Comparison of ENCODE assay signal across 1 cellular context in the genomic region with DNA sequence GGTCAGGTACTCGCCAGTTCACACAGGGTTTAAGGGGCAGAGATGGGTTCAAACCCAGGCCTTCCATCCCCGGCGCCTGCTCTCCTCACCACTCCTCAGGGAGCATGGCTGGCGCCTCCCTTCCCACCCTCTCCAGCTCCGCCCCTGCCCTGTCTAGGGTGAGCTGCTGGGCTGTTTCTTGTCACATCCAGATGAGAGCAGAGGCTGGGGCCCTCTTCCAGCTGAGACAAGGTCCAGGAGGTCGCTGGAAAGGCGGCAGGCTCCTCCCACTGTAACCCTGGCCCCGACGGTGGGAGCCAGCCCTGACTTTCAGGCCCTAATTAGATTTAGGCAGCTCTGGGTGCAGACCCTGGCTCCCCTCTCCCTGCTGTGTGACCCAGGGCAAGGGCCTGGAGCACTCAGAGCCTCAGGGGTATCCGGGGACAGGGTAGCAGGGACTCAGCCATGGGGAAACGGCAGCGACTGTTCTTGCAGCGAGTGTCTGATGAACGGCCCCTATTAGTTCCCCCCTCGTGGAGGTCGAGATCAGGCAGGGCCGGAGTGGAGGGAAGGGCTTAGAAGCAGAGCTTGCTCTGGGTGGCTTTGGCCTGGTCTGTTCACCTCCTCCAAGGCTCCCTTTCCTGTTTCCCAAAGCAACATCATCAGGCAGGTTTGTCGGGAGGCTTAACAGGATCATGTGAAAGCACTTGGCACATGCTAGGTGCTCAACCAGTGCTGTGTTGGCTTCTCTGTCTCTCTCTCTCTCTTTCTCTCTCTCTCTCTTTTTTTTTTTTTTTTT.
A peak's percentile ranks its signal among the peaks of the same experiment; 100 is the strongest.
TF ChIP-seq lines count a peak whose summit lies in the region.

No MANE protein-coding gene starts in this region.

TF ChIP-seq in HepG2, 621 proteins besides CTCF, POLR2A, EP300 and RAD21 (continued from another document and continues in another):
- TF ChIP-seq ZNF678 (CRISPR knock-in tag; IDR thresholded peaks at IDR 0.05) (no peak), FOXO1 (CRISPR knock-in tag; IDR thresholded peaks at IDR 0.05) (peak; percentile 48; the same call in 1 of the 2 replicates), SMAD1 (CRISPR knock-in tag; IDR thresholded peaks at IDR 0.05; ENCODE audit: borderline replicate concordance, low read depth) (peak; percentile 90; the same call in 1 of the 2 replicates), DMAP1 (CRISPR knock-in tag; IDR thresholded peaks at IDR 0.05) (no peak), POLR2G (IDR thresholded peaks at IDR 0.05; ENCODE audit: low read depth, low read length) (no peak), RCOR2 (CRISPR knock-in tag; IDR thresholded peaks at IDR 0.05) (no peak), ZFP36 (IDR thresholded peaks at IDR 0.05; ENCODE audit: borderline replicate concordance, low read depth, low read length, partially characterized antibody) (no peak), MIER2 (CRISPR knock-in tag; IDR thresholded peaks at IDR 0.05) (no peak), ZNF282 (IDR thresholded peaks at IDR 0.05; ENCODE audit: partially characterized antibody) (no peak), NFKB2 (CRISPR knock-in tag; IDR thresholded peaks at IDR 0.05; ENCODE audit: borderline replicate concordance) (peak; percentile 66; the same call in 1 of the 2 replicates), HDAC2 (CRISPR knock-in tag; IDR thresholded peaks at IDR 0.05) (peak; percentile 65; the same call in 1 of the 2 replicates), BRD4 (CRISPR knock-in tag; IDR thresholded peaks at IDR 0.05) (0 out of 2 replicates have a peak, but pooled peaks have one; percentile 59), HDAC1 (CRISPR knock-in tag; IDR thresholded peaks at IDR 0.05) (0 out of 2 replicates have a peak, but pooled peaks have one; percentile 55), HNRNPLL (IDR thresholded peaks at IDR 0.05; ENCODE audit: low read depth, low read length, poor library complexity, severe bottlenecking) (peak; percentile 51), ZMYM2 (CRISPR knock-in tag; IDR thresholded peaks at IDR 0.05) (peak; percentile 71; the same call in 1 of the 2 replicates), CHCHD3 (CRISPR knock-in tag; IDR thresholded peaks at IDR 0.05) (no peak), BRCA1 (CRISPR knock-in tag; IDR thresholded peaks at IDR 0.05) (no peak), ZNF460 (CRISPR knock-in tag; IDR thresholded peaks at IDR 0.05; ENCODE audit: borderline replicate concordance) (no peak), SATB2 (CRISPR knock-in tag; IDR thresholded peaks at IDR 0.05) (no peak), ZFP41 (CRISPR knock-in tag; IDR thresholded peaks at IDR 0.05; ENCODE audit: borderline replicate concordance) (no peak), ATRX (CRISPR knock-in tag; IDR thresholded peaks at IDR 0.05; ENCODE audit: borderline replicate concordance) (no peak), CEBPB (IDR thresholded peaks at IDR 0.05; ENCODE audit: borderline replicate concordance, low read depth, low read length) (no peak), REL (CRISPR knock-in tag; conservative IDR thresholded peaks at IDR 0.05) (no peak), EED (CRISPR knock-in tag; IDR thresholded peaks at IDR 0.05) (no peak), TBX2 (CRISPR knock-in tag; IDR thresholded peaks at IDR 0.05; ENCODE audit: borderline replicate concordance) (peak; percentile 74; the same call in 1 of the 2 replicates), ATF1 (CRISPR knock-in tag; IDR thresholded peaks at IDR 0.05) (no peak), PHF8 (CRISPR knock-in tag; IDR thresholded peaks at IDR 0.05) (no peak; the same call in 1 of the 2 replicates), TMF1 (CRISPR knock-in tag; IDR thresholded peaks at IDR 0.05; ENCODE audit: low read depth) (no peak), ARHGAP35 (CRISPR knock-in tag; IDR thresholded peaks at IDR 0.05; ENCODE audit: borderline replicate concordance) (peak; percentile 44; the same call in 1 of the 2 replicates), SALL1 (CRISPR knock-in tag; IDR thresholded peaks at IDR 0.05) (peak; percentile 67), HHEX (CRISPR knock-in tag; IDR thresholded peaks at IDR 0.05) (no peak), PPARG (CRISPR knock-in tag; conservative IDR thresholded peaks at IDR 0.05) (0 out of 2 replicates have a peak, but pooled peaks have one; percentile 27), ZNF644 (CRISPR knock-in tag; IDR thresholded peaks at IDR 0.05; ENCODE audit: low read depth) (no peak), TEAD3 (CRISPR knock-in tag; optimal IDR thresholded peaks at IDR 0.05; ENCODE audit: borderline replicate concordance) (peak; percentile 33), ZFX (CRISPR knock-in tag; IDR thresholded peaks at IDR 0.05; ENCODE audit: low read depth) (peak; percentile 65), ZNF747 (CRISPR knock-in tag; IDR thresholded peaks at IDR 0.05; ENCODE audit: borderline replicate concordance) (no peak), RFX3 (CRISPR knock-in tag; IDR thresholded peaks at IDR 0.05) (no peak), ZSCAN25 (CRISPR knock-in tag; IDR thresholded peaks at IDR 0.05) (peak; percentile 91), ZNF567 (CRISPR knock-in tag; IDR thresholded peaks at IDR 0.05; ENCODE audit: borderline replicate concordance) (0 out of 2 replicates have a peak, but pooled peaks have one; percentile 34)
- TF ChIP-seq, protein P1, sequence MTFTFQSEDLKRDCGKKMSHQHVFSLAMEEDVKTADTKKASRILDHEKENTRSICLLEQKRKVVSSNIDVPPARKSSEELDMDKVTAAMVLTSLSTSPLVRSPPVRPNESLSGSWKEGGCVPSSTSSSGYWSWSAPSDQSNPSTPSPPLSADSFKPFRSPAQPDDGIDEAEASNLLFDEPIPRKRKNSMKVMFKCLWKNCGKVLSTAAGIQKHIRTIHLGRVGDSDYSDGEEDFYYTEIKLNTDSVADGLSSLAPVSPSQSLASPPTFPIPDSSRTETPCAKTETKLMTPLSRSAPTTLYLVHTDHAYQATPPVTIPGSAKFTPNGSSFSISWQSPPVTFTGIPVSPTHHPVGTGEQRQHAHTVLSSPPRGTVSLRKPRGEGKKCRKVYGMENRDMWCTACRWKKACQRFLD (CRISPR knock-in tag; IDR thresholded peaks at IDR 0.05; ENCODE audit: borderline replicate concordance), result no peak
- TF ChIP-seq, protein P2, sequence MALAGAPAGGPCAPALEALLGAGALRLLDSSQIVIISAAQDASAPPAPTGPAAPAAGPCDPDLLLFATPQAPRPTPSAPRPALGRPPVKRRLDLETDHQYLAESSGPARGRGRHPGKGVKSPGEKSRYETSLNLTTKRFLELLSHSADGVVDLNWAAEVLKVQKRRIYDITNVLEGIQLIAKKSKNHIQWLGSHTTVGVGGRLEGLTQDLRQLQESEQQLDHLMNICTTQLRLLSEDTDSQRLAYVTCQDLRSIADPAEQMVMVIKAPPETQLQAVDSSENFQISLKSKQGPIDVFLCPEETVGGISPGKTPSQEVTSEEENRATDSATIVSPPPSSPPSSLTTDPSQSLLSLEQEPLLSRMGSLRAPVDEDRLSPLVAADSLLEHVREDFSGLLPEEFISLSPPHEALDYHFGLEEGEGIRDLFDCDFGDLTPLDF (CRISPR knock-in tag; IDR thresholded peaks at IDR 0.05), result no peak
- TF ChIP-seq, protein P3, sequence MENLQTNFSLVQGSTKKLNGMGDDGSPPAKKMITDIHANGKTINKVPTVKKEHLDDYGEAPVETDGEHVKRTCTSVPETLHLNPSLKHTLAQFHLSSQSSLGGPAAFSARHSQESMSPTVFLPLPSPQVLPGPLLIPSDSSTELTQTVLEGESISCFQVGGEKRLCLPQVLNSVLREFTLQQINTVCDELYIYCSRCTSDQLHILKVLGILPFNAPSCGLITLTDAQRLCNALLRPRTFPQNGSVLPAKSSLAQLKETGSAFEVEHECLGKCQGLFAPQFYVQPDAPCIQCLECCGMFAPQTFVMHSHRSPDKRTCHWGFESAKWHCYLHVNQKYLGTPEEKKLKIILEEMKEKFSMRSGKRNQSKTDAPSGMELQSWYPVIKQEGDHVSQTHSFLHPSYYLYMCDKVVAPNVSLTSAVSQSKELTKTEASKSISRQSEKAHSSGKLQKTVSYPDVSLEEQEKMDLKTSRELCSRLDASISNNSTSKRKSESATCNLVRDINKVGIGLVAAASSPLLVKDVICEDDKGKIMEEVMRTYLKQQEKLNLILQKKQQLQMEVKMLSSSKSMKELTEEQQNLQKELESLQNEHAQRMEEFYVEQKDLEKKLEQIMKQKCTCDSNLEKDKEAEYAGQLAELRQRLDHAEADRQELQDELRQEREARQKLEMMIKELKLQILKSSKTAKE (CRISPR knock-in tag; IDR thresholded peaks at IDR 0.05; ENCODE audit: borderline replicate concordance), result no peak
- TF ChIP-seq, protein P4, sequence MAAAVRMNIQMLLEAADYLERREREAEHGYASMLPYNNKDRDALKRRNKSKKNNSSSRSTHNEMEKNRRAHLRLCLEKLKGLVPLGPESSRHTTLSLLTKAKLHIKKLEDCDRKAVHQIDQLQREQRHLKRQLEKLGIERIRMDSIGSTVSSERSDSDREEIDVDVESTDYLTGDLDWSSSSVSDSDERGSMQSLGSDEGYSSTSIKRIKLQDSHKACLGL (CRISPR knock-in tag; IDR thresholded peaks at IDR 0.05), result peak; percentile 74
- TF ChIP-seq, protein P5, sequence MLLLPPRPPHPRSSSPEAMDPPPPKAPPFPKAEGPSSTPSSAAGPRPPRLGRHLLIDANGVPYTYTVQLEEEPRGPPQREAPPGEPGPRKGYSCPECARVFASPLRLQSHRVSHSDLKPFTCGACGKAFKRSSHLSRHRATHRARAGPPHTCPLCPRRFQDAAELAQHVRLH (CRISPR knock-in tag; IDR thresholded peaks at IDR 0.05; ENCODE audit: borderline replicate concordance, low read depth), result peak; percentile 63; the same call in 1 of the 2 replicates
- TF ChIP-seq, protein P6, sequence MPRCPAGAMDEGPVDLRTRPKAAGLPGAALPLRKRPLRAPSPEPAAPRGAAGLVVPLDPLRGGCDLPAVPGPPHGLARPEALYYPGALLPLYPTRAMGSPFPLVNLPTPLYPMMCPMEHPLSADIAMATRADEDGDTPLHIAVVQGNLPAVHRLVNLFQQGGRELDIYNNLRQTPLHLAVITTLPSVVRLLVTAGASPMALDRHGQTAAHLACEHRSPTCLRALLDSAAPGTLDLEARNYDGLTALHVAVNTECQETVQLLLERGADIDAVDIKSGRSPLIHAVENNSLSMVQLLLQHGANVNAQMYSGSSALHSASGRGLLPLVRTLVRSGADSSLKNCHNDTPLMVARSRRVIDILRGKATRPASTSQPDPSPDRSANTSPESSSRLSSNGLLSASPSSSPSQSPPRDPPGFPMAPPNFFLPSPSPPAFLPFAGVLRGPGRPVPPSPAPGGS (CRISPR knock-in tag; IDR thresholded peaks at IDR 0.05), result 0 out of 2 replicates have a peak, but pooled peaks have one; percentile 29
- TF ChIP-seq, protein P7, sequence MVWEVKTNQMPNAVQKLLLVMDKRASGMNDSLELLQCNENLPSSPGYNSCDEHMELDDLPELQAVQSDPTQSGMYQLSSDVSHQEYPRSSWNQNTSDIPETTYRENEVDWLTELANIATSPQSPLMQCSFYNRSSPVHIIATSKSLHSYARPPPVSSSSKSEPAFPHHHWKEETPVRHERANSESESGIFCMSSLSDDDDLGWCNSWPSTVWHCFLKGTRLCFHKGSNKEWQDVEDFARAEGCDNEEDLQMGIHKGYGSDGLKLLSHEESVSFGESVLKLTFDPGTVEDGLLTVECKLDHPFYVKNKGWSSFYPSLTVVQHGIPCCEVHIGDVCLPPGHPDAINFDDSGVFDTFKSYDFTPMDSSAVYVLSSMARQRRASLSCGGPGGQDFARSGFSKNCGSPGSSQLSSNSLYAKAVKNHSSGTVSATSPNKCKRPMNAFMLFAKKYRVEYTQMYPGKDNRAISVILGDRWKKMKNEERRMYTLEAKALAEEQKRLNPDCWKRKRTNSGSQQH (CRISPR knock-in tag; IDR thresholded peaks at IDR 0.05; ENCODE audit: low read depth), result no peak
- TF ChIP-seq, protein P8, sequence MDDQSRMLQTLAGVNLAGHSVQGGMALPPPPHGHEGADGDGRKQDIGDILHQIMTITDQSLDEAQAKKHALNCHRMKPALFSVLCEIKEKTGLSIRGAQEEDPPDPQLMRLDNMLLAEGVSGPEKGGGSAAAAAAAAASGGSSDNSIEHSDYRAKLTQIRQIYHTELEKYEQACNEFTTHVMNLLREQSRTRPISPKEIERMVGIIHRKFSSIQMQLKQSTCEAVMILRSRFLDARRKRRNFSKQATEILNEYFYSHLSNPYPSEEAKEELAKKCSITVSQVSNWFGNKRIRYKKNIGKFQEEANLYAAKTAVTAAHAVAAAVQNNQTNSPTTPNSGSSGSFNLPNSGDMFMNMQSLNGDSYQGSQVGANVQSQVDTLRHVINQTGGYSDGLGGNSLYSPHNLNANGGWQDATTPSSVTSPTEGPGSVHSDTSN (CRISPR knock-in tag; IDR thresholded peaks at IDR 0.05; ENCODE audit: borderline replicate concordance), result no peak
- TF ChIP-seq, protein P9, sequence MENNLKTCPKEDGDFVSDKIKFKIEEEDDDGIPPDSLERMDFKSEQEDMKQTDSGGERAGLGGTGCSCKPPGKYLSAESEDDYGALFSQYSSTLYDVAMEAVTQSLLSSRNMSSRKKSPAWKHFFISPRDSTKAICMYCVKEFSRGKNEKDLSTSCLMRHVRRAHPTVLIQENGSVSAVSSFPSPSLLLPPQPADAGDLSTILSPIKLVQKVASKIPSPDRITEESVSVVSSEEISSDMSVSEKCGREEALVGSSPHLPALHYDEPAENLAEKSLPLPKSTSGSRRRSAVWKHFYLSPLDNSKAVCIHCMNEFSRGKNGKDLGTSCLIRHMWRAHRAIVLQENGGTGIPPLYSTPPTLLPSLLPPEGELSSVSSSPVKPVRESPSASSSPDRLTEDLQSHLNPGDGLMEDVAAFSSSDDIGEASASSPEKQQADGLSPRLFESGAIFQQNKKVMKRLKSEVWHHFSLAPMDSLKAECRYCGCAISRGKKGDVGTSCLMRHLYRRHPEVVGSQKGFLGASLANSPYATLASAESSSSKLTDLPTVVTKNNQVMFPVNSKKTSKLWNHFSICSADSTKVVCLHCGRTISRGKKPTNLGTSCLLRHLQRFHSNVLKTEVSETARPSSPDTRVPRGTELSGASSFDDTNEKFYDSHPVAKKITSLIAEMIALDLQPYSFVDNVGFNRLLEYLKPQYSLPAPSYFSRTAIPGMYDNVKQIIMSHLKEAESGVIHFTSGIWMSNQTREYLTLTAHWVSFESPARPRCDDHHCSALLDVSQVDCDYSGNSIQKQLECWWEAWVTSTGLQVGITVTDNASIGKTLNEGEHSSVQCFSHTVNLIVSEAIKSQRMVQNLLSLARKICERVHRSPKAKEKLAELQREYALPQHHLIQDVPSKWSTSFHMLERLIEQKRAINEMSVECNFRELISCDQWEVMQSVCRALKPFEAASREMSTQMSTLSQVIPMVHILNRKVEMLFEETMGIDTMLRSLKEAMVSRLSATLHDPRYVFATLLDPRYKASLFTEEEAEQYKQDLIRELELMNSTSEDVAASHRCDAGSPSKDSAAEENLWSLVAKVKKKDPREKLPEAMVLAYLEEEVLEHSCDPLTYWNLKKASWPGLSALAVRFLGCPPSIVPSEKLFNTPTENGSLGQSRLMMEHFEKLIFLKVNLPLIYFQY (CRISPR knock-in tag; IDR thresholded peaks at IDR 0.05; ENCODE audit: borderline replicate concordance), result no peak
- TF ChIP-seq, protein P10, sequence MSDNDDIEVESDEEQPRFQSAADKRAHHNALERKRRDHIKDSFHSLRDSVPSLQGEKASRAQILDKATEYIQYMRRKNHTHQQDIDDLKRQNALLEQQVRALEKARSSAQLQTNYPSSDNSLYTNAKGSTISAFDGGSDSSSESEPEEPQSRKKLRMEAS (IDR thresholded peaks at IDR 0.05), result 0 out of 2 replicates have a peak, but pooled peaks have one; percentile 6
